In genomic region chr4:60443068-60443467, GRCh38 we compare ENCODE assay signal across 9 cellular contexts.
"Had no signal": no experiment of that assay in that cellular context is flagged by ENCODE, and none has a peak within 500 bp of the region (broad histone marks: within the 10 kb centered on the region; RNA-seq: fewer than 3 reads in every experiment).

No MANE protein-coding gene starts in this region.

- H3K4me3 ChIP-seq: K562 had no signal

- H3K27ac ChIP-seq: HL-60, KMS-11 had no signal

- DNase-seq: IMR-90, KBM-7, KG1 had no signal

- H3K9ac ChIP-seq: KMS-11 had no signal

- H3K4me2 ChIP-seq: KMS-11 had no signal

- FAIRE-seq: HepG2, HTR-8/SVneo, K562 had no signal

- H3K4me1 Mint-ChIP-seq: IgD-negative memory B cell had no signal

- H3K27ac Mint-ChIP-seq: IgD-negative memory B cell had no signal

- H3K4me3 Mint-ChIP-seq: IgD-negative memory B cell had no signal

- ATAC-seq: HepG2, K562 had no signal

- H3K27me3 Mint-ChIP-seq: IgD-negative memory B cell had no signal
